In the genomic region with DNA sequence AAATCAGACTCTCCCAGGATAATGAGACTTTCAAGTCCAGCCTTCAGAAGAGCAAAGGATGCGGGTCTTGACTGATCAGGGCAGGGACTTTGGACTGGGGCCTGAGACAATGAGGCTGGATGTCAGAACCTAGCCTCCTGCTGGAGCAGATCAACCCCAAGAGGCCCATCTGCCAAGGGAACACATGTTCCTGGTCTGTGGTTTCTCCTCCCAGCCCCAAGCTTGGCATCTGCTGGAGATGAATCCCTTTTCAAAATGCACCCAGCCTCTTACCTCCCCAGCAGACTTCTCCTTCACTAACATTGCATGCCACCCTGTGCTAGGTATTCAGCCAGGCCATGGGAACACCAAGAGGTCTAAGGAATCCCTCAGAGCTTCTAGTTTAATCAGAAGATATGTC, we compare ENCODE assay signal across 18 cellular contexts. TPM values are rescaled to one million over a fixed set of nuclear protein-coding genes. Genes with fewer than 3 reads are reported as not detected.
DNase-seq lines count a peak whose midpoint lies in the region; ATAC-seq, FAIRE-seq and TF ChIP-seq lines count a peak whose summit lies in the region.
"Had no signal": no experiment of that assay in that cellular context is flagged by ENCODE, and none has a peak within 500 bp of the region (broad histone marks: within the 10 kb centered on the region; RNA-seq: fewer than 3 reads in every experiment).

No MANE protein-coding gene starts in this region.

- TF ChIP-seq POLR2A in GM12892 (IDR thresholded peaks at IDR 0.05; ENCODE audit: low read depth, low read length), result no peak

- H3K9ac ChIP-seq in GM23248, result no peak overlapping the region

- no peak overlapping the region for H3K4me3 Mint-ChIP-seq in nephron progenitor cell
- H3K4me3 Mint-ChIP-seq: CD4-positive, alpha-beta memory T cell; GM23338 had no signal

- H3K9me3 ChIP-seq in GM23248 (ENCODE audit: low read depth), result no peaks in the 10 kb centered on the region
- H3K9me3 ChIP-seq: BE2C had no signal

- no peaks in the 10 kb centered on the region for H3K9me2 ChIP-seq in GM23248 (ENCODE audit: insufficient read depth)

- H3K4me1 ChIP-seq in GM23248 (ENCODE audit: insufficient read depth), result no peaks in the 10 kb centered on the region
- H3K4me1 ChIP-seq: BE2C had no signal

- no peak overlapping the region for H2AFZ ChIP-seq in GM23248

- H3K4me2 ChIP-seq in GM23248 (ENCODE audit: unreplicated experiment), result no peak overlapping the region
- H3K4me2 ChIP-seq: GM23338 had no signal

- peaks cover 5% of the 10 kb centered on the region for H3K9me3 Mint-ChIP-seq in nephron progenitor cell
- H3K9me3 Mint-ChIP-seq: CD4-positive, alpha-beta memory T cell had no signal

- no peaks in the 10 kb centered on the region for H3K79me2 ChIP-seq in GM23248 (ENCODE audit: insufficient read depth)

- H3K36me3 ChIP-seq in GM23248 (ENCODE audit: low read depth), result no peaks in the 10 kb centered on the region
- H3K36me3 ChIP-seq: BE2C had no signal

- no peak overlapping the region for H3K27ac ChIP-seq in GM23248
- H3K27ac ChIP-seq: C4-2B had no signal

- TF ChIP-seq CTCF in nephron progenitor cell (IDR thresholded peaks at IDR 0.05), result no peak

- no peaks in the 10 kb centered on the region for H4K20me1 ChIP-seq in GM23248 (ENCODE audit: insufficient read depth)

- in situ Hi-C loops in GM23248 (cut with MboI), result no loop called here

- H3K27me3 ChIP-seq in GM23248 (replicated peaks; ENCODE audit: insufficient read depth), result peaks cover 6% of the 10 kb centered on the region; the same call in 1 of the 2 replicates
- H3K27me3 ChIP-seq: BE2C had no signal

- DNase-seq in AG08395 (ENCODE audit: low spot score) (peak; percentile 33), GM23248 (peak; percentile 11), amniotic epithelial cell (ENCODE audit: low read depth) (peak; percentile 20), nephron progenitor cell (no peak), GM12892 (ENCODE audit: insufficient read length) (no peak), OCI-M2 (lab: John Stamatoyannopoulos, UW; ENCODE audit: unreplicated experiment) (no peak)
- DNase-seq: 8988T; BE2C; CD4-positive, alpha-beta memory T cell; DND-41; GDM1; H7; KBM-7 had no signal

- FAIRE-seq in GM12892 (lab: Jason Lieb, UNC), result no peak
- FAIRE-seq: GM19239 had no signal

- no peaks in the 10 kb centered on the region for H3K36me3 Mint-ChIP-seq in nephron progenitor cell (ENCODE audit: low read depth)
- H3K36me3 Mint-ChIP-seq: CD4-positive, alpha-beta memory T cell had no signal

- peaks cover 22% of the 10 kb centered on the region for H3K4me1 Mint-ChIP-seq in nephron progenitor cell
- H3K4me1 Mint-ChIP-seq: CD4-positive, alpha-beta memory T cell had no signal

- H3K4me3 ChIP-seq in GM23248, result no peak overlapping the region
- H3K4me3 ChIP-seq: GM23338 had no signal

- ATAC-seq in HG03520 (IDR thresholded peaks at IDR 0.05; ENCODE audit: unreplicated experiment) (no peak), GM19395 (IDR thresholded peaks at IDR 0.05; ENCODE audit: unreplicated experiment) (no peak)
- ATAC-seq: GM23338 had no signal

- no peaks in the 10 kb centered on the region for H3F3A ChIP-seq in GM23248 (ENCODE audit: insufficient read depth)

- WGBS in GM23248 (ENCODE audit: low coverage in 1 of 2, low lambda C conversion rate in 2 of 2, missing lambda C conversion rate in 2 of 2), 2 experiments, result 42 to 52% methylated on average over 1 of the region's 1 CpG

- peak overlapping the region; percentile 8 for H3K27ac Mint-ChIP-seq in nephron progenitor cell
- H3K27ac Mint-ChIP-seq: GM23338 had no signal

- H3K27me3 Mint-ChIP-seq in nephron progenitor cell (ENCODE audit: low read depth, poor library complexity), result peaks cover 7% of the 10 kb centered on the region

RNA-seq across cellular contexts. Expression of a gene that starts 43.7 kb away (rescaled TPM):
- total RNA-seq in GM23248 (2014; rRNA removed; shearing (Covaris generic)), result 334 and 355 TPM in 2 replicates
- 411 and 437 TPM in 2 replicates for polyA plus RNA-seq in GM23248 (2016; fragmentation: Nextera tagmentation; extraction: Ambion mirVana)
- polyA plus RNA-seq in GM12892 (2012; ENCODE audit: missing spikeins), result 0.51 TPM

Comparison
In these comparisons a context has a peak if more than half of its experiments do, and no peak if none do; other contexts are left out.
1. DNase-seq: peak in AG08395 (single experiment), GM23248 (single experiment) and amniotic epithelial cell (single experiment); none in nephron progenitor cell (single experiment), GM12892 (single experiment) and OCI-M2 (single experiment).